In the genomic region with DNA sequence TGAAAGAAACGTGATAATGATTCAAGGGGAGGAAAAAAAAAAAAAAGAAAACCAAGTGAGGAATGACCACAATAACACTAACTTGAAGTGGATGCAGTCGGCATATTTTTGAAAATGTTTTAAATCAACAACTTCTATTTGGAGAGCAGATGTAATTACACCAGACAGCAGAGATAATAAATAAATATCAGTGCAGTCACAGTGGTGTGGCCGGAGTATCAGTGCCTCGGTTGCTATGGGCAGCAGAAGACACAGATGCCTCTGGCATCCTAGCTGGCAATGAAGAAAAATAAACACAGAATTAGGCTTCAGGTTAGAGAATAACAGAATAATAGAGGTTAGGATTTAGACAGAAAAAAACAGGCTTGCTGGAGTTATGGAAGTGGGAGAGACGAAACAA, we compare ENCODE assay signal across 17 cellular contexts.
"Had no signal": no experiment of that assay in that cellular context is flagged by ENCODE, and none has a peak within 500 bp of the region (broad histone marks: within the 10 kb centered on the region; RNA-seq: fewer than 3 reads in every experiment).

No MANE protein-coding gene starts in this region.

- H3K9me3 Mint-ChIP-seq: dendritic cell treated with granulocyte-macrophage colony-stimulating factor and Interleukin-4, amounts not matched to agents 40 ng/mL and 50 ng/mL, for 4 days; stimulated activated memory B cell treated with anti-CD40 and anti-IgM and Interleukin-4, amounts not matched to agents 10 μg/mL and 1 μg/mL and 100 μg/mL, for 72 hours; T-helper 2 cell treated with Interferon-gamma antibody and Interleukin-4, amounts not matched to agents 5 μg/mL and 100 μg/mL, for 36 hours had no signal

- H3K9me3 ChIP-seq: neutrophil, prostate gland, spleen, transverse colon had no signal

- DNase-seq: activated effector memory CD4-positive, alpha-beta T cell treated with anti-CD3 and anti-CD28 coated beads, Interleukin-2, amount 50 U/mL, for 16 hours; brain microvascular endothelial cell; cerebellar nuclear complex; effector memory CD8-positive, alpha-beta T cell; erythroblast; naive B cell; spleen; stimulated activated CD4-positive, alpha-beta T cell treated with anti-CD3 and anti-CD28 coated beads, Interleukin-1b, Interleukin-23, amount 100 ng/mL, for 48 hours; transverse colon had no signal

- H3K4me1 ChIP-seq: prostate gland, spleen had no signal

- H3K36me3 Mint-ChIP-seq: activated naive CD8-positive, alpha-beta T cell; naive B cell; stimulated activated memory B cell treated with anti-CD40 and anti-IgM and Interleukin-4, amounts not matched to agents 10 μg/mL and 1 μg/mL and 100 μg/mL, for 72 hours had no signal

- H3K4me1 Mint-ChIP-seq: naive B cell; stimulated activated memory B cell treated with anti-CD40 and anti-IgM and Interleukin-4, amounts not matched to agents 10 μg/mL and 1 μg/mL and 100 μg/mL, for 72 hours had no signal

- H3K27me3 ChIP-seq: brain microvascular endothelial cell, neutrophil, spleen, transverse colon had no signal

- H3K27ac ChIP-seq: brain microvascular endothelial cell, neutrophil, prostate gland, spleen, transverse colon had no signal

- ATAC-seq: activated CD4-positive, CD25-positive, alpha-beta regulatory T cell treated with anti-CD3 and anti-CD28 coated beads, Interleukin-2, amount 50 U/mL, for 24 hours; effector memory CD8-positive, alpha-beta T cell; sciatic nerve; stimulated activated memory B cell treated with anti-CD40 and anti-IgM and Interleukin-4, amounts not matched to agents 10 μg/mL and 1 μg/mL and 100 μg/mL, for 72 hours had no signal

- H3K27ac Mint-ChIP-seq: activated naive CD8-positive, alpha-beta T cell; dendritic cell treated with granulocyte-macrophage colony-stimulating factor and Interleukin-4, amounts not matched to agents 40 ng/mL and 50 ng/mL, for 4 days; effector memory CD8-positive, alpha-beta T cell; naive B cell; stimulated activated memory B cell treated with anti-CD40 and anti-IgM and Interleukin-4, amounts not matched to agents 10 μg/mL and 1 μg/mL and 100 μg/mL, for 72 hours; T-helper 2 cell treated with Interferon-gamma antibody and Interleukin-4, amounts not matched to agents 5 μg/mL and 100 μg/mL, for 36 hours had no signal

- H3K4me3 Mint-ChIP-seq: activated naive CD8-positive, alpha-beta T cell; dendritic cell treated with granulocyte-macrophage colony-stimulating factor and Interleukin-4, amounts not matched to agents 40 ng/mL and 50 ng/mL, for 4 days; effector memory CD8-positive, alpha-beta T cell; naive B cell; stimulated activated memory B cell treated with anti-CD40 and anti-IgM and Interleukin-4, amounts not matched to agents 10 μg/mL and 1 μg/mL and 100 μg/mL, for 72 hours; T-helper 2 cell treated with Interferon-gamma antibody and Interleukin-4, amounts not matched to agents 5 μg/mL and 100 μg/mL, for 36 hours had no signal

- H3K4me3 ChIP-seq: prostate gland, spleen, transverse colon had no signal

- H3K36me3 ChIP-seq: brain microvascular endothelial cell, neutrophil, prostate gland, spleen, transverse colon had no signal

- H3K27me3 Mint-ChIP-seq: dendritic cell treated with granulocyte-macrophage colony-stimulating factor and Interleukin-4, amounts not matched to agents 40 ng/mL and 50 ng/mL, for 4 days; effector memory CD8-positive, alpha-beta T cell; naive B cell; stimulated activated memory B cell treated with anti-CD40 and anti-IgM and Interleukin-4, amounts not matched to agents 10 μg/mL and 1 μg/mL and 100 μg/mL, for 72 hours had no signal
